ENCODE assay signal across 1 cellular context in genomic region chr19:35015576-35016351, GRCh38.
TF ChIP-seq lines count a peak whose summit lies in the region.

No MANE protein-coding gene starts in this region.

TF ChIP-seq in IMR-90, 13 proteins besides CTCF, POLR2A, EP300 and RAD21:
- TF ChIP-seq, protein P1, sequence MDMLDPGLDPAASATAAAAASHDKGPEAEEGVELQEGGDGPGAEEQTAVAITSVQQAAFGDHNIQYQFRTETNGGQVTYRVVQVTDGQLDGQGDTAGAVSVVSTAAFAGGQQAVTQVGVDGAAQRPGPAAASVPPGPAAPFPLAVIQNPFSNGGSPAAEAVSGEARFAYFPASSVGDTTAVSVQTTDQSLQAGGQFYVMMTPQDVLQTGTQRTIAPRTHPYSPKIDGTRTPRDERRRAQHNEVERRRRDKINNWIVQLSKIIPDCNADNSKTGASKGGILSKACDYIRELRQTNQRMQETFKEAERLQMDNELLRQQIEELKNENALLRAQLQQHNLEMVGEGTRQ (IDR thresholded peaks at IDR 0.05; ENCODE audit: low read depth, low read length), result 0 out of 2 replicates have a peak, but pooled peaks have one; percentile 8
- peak; percentile 41; the same call in 1 of the 2 replicates for TF ChIP-seq BHLHE40 (IDR thresholded peaks at IDR 0.05; ENCODE audit: low read depth, low read length)
- TF ChIP-seq RCOR1 (IDR thresholded peaks at IDR 0.05; ENCODE audit: insufficient replicate concordance, low read length), result no peak
